Comparison of ENCODE assay signal across 1 cellular context in the genomic region with DNA sequence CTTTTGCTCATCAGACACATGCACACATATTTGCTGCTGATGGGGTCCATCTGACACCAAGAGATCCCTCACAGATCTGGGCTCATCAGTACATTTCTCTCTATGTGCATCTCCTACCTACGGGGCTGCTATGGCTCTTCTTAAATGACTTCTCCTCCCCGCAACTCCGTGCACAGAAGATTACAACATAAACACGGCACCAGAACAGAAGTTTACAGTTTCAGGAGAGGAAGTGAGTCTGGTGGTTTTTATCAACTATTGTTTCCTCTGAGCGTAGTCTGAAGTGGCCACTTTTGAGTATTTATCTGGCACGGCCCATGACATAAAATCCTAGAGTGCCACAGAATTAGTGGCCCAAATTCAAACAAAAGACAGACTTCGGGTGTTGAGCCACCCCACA.
TF ChIP-seq lines count a peak whose summit lies in the region.

No MANE protein-coding gene starts in this region.

TF ChIP-seq in H1, 55 proteins besides CTCF, POLR2A, EP300 and RAD21:
- no peak for TF ChIP-seq CHD1 (IDR thresholded peaks at IDR 0.05; ENCODE audit: low read depth, low read length)
- no peak for TF ChIP-seq HDAC6 (IDR thresholded peaks at IDR 0.05; ENCODE audit: low read depth, low read length)
- TF ChIP-seq SIN3A (conservative IDR thresholded peaks at IDR 0.05 in 1 of 2, IDR thresholded peaks at IDR 0.05 in 1 of 2; ENCODE audit: low read depth in 1 of 2, low read length in 2 of 2): no peak
TF ChIP-seq in H1: peak in this region for 0.
